ENCODE assay signal across 18 cellular contexts in genomic region chr9:76453785-76454184, GRCh38. TPM values are rescaled to one million over a fixed set of nuclear protein-coding genes. Genes with fewer than 3 reads are reported as not detected.
DNase-seq lines count a peak whose midpoint lies in the region; TF ChIP-seq lines count a peak whose summit lies in the region.
"Had no signal": no experiment of that assay in that cellular context is flagged by ENCODE, and none has a peak within 500 bp of the region (broad histone marks: within the 10 kb centered on the region; RNA-seq: fewer than 3 reads in every experiment).

No MANE protein-coding gene starts in this region.

- no peak overlapping the region for H3K4me3 ChIP-seq in ACC112 (ENCODE audit: low read depth, low read length)
- H3K4me3 ChIP-seq in adipocyte (ENCODE audit: low read length): no peak overlapping the region
- H3K4me3 ChIP-seq in fibroblast of the aortic adventitia (ENCODE audit: low read depth, low read length): no peak overlapping the region
- no peak overlapping the region for H3K4me3 ChIP-seq in SJCRH30
- H3K4me3 ChIP-seq: coronary artery, hepatocyte had no signal

- peak overlapping the region; percentile 65 for H3K27ac ChIP-seq in ACC112 (ENCODE audit: low read depth, low read length)
- no peak overlapping the region for H3K27ac ChIP-seq in SJCRH30
- H3K27ac ChIP-seq: coronary artery, epithelial cell of prostate, hepatocyte, KMS-11 had no signal

- no peak for TF ChIP-seq CTCF in fibroblast of the aortic adventitia (IDR thresholded peaks at IDR 0.05; ENCODE audit: insufficient read depth, low read length)

- DNase-seq in GM04503 (ENCODE audit: low read depth) (peak; percentile 37), adipocyte (ENCODE audit: low read depth) (peak; percentile 93), fibroblast of the aortic adventitia (ENCODE audit: low read depth) (peak; percentile 89), NCI-H1436 (lab: John Stamatoyannopoulos, UW) (no peak), retina (no peak), SJCRH30 (no peak), DMS 273 (lab: John Stamatoyannopoulos, UW; ENCODE audit: unreplicated experiment) (no peak)
- DNase-seq: anterior cingulate cortex; midbrain; NCI-H1694; Right ventricle myocardium superior; stimulated activated CD4-positive, alpha-beta T cell treated with anti-CD3 and anti-CD28 coated beads, Interleukin-1b, Interleukin-23, amount 100 ng/mL, for 48 hours; T-helper 17 cell had no signal

- peak overlapping the region; percentile 29 for H3K9ac ChIP-seq in adipocyte (ENCODE audit: low read length)
- H3K9ac ChIP-seq: KMS-11 had no signal

- no peaks in the 10 kb centered on the region for H3K79me2 ChIP-seq in ACC112 (ENCODE audit: control insufficient read depth, insufficient read depth, low read length, unreplicated experiment)
- H3K79me2 ChIP-seq: hepatocyte had no signal

- H3K27me3 ChIP-seq in ACC112 (ENCODE audit: insufficient read depth, low read length) (no peaks in the 10 kb centered on the region), adipocyte (replicated peaks; ENCODE audit: control insufficient read depth, insufficient read depth, low read length) (no peaks in the 10 kb centered on the region), SJCRH30 (no peaks in the 10 kb centered on the region)
- H3K27me3 ChIP-seq: hepatocyte had no signal

- H3K4me1 ChIP-seq in ACC112 (ENCODE audit: control insufficient read depth, insufficient read depth, low read length, unreplicated experiment) (peaks cover 46% of the 10 kb centered on the region), adipocyte (ENCODE audit: control insufficient read depth, insufficient read depth, low read length) (peaks cover 44% of the 10 kb centered on the region), SJCRH30 (peaks cover 16% of the 10 kb centered on the region)

- H3K36me3 ChIP-seq in ACC112 (ENCODE audit: insufficient read depth, low read length) (no peaks in the 10 kb centered on the region), adipocyte (ENCODE audit: control insufficient read depth, insufficient read depth, low read length, severe bottlenecking) (no peaks in the 10 kb centered on the region), SJCRH30 (no peaks in the 10 kb centered on the region)

- peak overlapping the region; percentile 42 for H2AFZ ChIP-seq in ACC112 (ENCODE audit: low read length, unreplicated experiment)
- H2AFZ ChIP-seq: hepatocyte had no signal

- H3K9me3 ChIP-seq in adipocyte (ENCODE audit: control insufficient read depth, low read length) (no peaks in the 10 kb centered on the region), SJCRH30 (replicated peaks) (no peaks in the 10 kb centered on the region)

RNA-seq across cellular contexts. Expression of gene GCNT1, which starts 5.2 kb away (rescaled TPM):
- total RNA-seq in fibroblast of the aortic adventitia (ENCODE audit: low replicate concordance): 18.0 and 46.9 TPM in 2 replicates
- 10.1 and 14.0 TPM in 2 replicates for total RNA-seq in SJCRH30 (2014; rRNA removed; shearing (Covaris generic))

RNA-seq across cellular contexts. Expression of gene RFK, which starts 59.6 kb away (rescaled TPM):
- total RNA-seq in fibroblast of the aortic adventitia (ENCODE audit: low replicate concordance): 9.6 and 28.7 TPM in 2 replicates
- total RNA-seq in SJCRH30 (2014; rRNA removed; shearing (Covaris generic)): 35.4 and 37.0 TPM in 2 replicates

Comparison
In these comparisons a context has a peak if more than half of its experiments do, and no peak if none do; other contexts are left out.
1. DNase-seq: peak in GM04503 (single experiment), adipocyte (single experiment) and fibroblast of the aortic adventitia (single experiment); none in NCI-H1436 (single experiment), retina (single experiment), SJCRH30 (0 of 2) and DMS 273 (single experiment).